ENCODE assay signal across 11 cellular contexts in genomic region chr7:140902305-140902953, GRCh38. TPM values are rescaled to one million over a fixed set of nuclear protein-coding genes. Genes with fewer than 3 reads are reported as not detected.
DNase-seq lines count a peak whose midpoint lies in the region; ATAC-seq and TF ChIP-seq lines count a peak whose summit lies in the region.
"Had no signal": no experiment of that assay in that cellular context is flagged by ENCODE, and none has a peak within 500 bp of the region (broad histone marks: within the 10 kb centered on the region; RNA-seq: fewer than 3 reads in every experiment).

No MANE protein-coding gene starts in this region.

- ATAC-seq in GM19351 (IDR thresholded peaks at IDR 0.05; ENCODE audit: unreplicated experiment), result peak; percentile 76
- ATAC-seq in HG03025 (IDR thresholded peaks at IDR 0.05; ENCODE audit: low FRiP score, unreplicated experiment), result peak; percentile 57
- peak; percentile 80 for ATAC-seq in activated CD8-positive, alpha-beta T cell treated with anti-CD3 and anti-CD28 coated beads for 36 hours

- H3K27ac Mint-ChIP-seq in CD8-positive, alpha-beta memory T cell, result peak overlapping the region in 7 of 8 donors; percentile 0 to 70 (median 41)
- H3K27ac Mint-ChIP-seq in activated CD8-positive, alpha-beta T cell treated with anti-CD3 and anti-CD28 coated beads for 36 hours, result peak overlapping the region; percentile 84
- no peak overlapping the region for H3K27ac Mint-ChIP-seq in type B pancreatic cell

- H3K9me3 Mint-ChIP-seq in CD8-positive, alpha-beta memory T cell, result no peaks in the 10 kb centered on the region
- peaks cover 5% of the 10 kb centered on the region for H3K9me3 Mint-ChIP-seq in activated CD8-positive, alpha-beta T cell treated with anti-CD3 and anti-CD28 coated beads for 36 hours
- H3K9me3 Mint-ChIP-seq in type B pancreatic cell, result peaks cover 15% of the 10 kb centered on the region

- H3K27me3 Mint-ChIP-seq in CD8-positive, alpha-beta memory T cell, result no peaks in the 10 kb centered on the region
- H3K27me3 Mint-ChIP-seq in activated CD8-positive, alpha-beta T cell treated with anti-CD3 and anti-CD28 coated beads for 36 hours, result no peaks in the 10 kb centered on the region
- H3K27me3 Mint-ChIP-seq in type B pancreatic cell, result no peaks in the 10 kb centered on the region

- DNase-seq in CD8-positive, alpha-beta memory T cell, result peak in 2 of 5 donors; percentile 8 to 57
- DNase-seq in activated CD8-positive, alpha-beta T cell treated with anti-CD3 and anti-CD28 coated beads for 36 hours, result no peak
- DNase-seq in superior temporal gyrus (ENCODE audit: extremely low spot score), result no peak
- DNase-seq in stimulated activated CD4-positive, alpha-beta T cell treated with anti-CD3 and anti-CD28 coated beads, Interleukin-2, amount 100 ng/mL, for 48 hours, result no peak
- DNase-seq in type B pancreatic cell (ENCODE audit: extremely low spot score, unreplicated experiment), result no peak
- no peak for DNase-seq in retina
- DNase-seq: Caco-2; NCI-H2107; stimulated activated CD4-positive, alpha-beta T cell treated with anti-CD3 and anti-CD28 coated beads, Interleukin-4, amount 100 ng/mL, for 4 hours had no signal

- no peak for TF ChIP-seq CTCF in activated CD8-positive, alpha-beta T cell treated with anti-CD3 and anti-CD28 coated beads for 36 hours (IDR thresholded peaks at IDR 0.05)
- no peak for TF ChIP-seq CTCF in type B pancreatic cell (conservative IDR thresholded peaks at IDR 0.05)

- POLR2A ChIA-PET in CD8-positive, alpha-beta memory T cell (lab: Charles Lee), result no interaction called here
- POLR2A ChIA-PET in activated CD8-positive, alpha-beta T cell treated with anti-CD3 and anti-CD28 coated beads for 36 hours (lab: Charles Lee), result interaction anchor here (1.2 kb wide), 1 partner anchor 21 kb away, joined by 3 read pairs; no protein-coding TSS in a partner anchor

- peaks cover 2 to 8% (median 7%) of the 10 kb centered on the region in 3 donors for H3K36me3 Mint-ChIP-seq in CD8-positive, alpha-beta memory T cell
- peaks cover 14% of the 10 kb centered on the region for H3K36me3 Mint-ChIP-seq in activated CD8-positive, alpha-beta T cell treated with anti-CD3 and anti-CD28 coated beads for 36 hours (ENCODE audit: low read depth)
- H3K36me3 Mint-ChIP-seq in type B pancreatic cell, result peaks cover 19% of the 10 kb centered on the region

- no peak overlapping the region for H3K4me3 ChIP-seq in CD8-positive, alpha-beta memory T cell (ENCODE audit: low read length)

- H3K4me3 Mint-ChIP-seq in CD8-positive, alpha-beta memory T cell, result peak overlapping the region in 5 of 7 donors; percentile 4 to 71 (median 48)
- peak overlapping the region; percentile 24 for H3K4me3 Mint-ChIP-seq in activated CD8-positive, alpha-beta T cell treated with anti-CD3 and anti-CD28 coated beads for 36 hours
- H3K4me3 Mint-ChIP-seq in type B pancreatic cell, result no peak overlapping the region

- H3K36me3 ChIP-seq in CD8-positive, alpha-beta memory T cell (ENCODE audit: insufficient read depth, low read length), result no peaks in the 10 kb centered on the region

- H3K4me1 ChIP-seq in CD8-positive, alpha-beta memory T cell (ENCODE audit: insufficient read depth, low read length), result peaks cover 21% of the 10 kb centered on the region
- H3K4me1 ChIP-seq: Caco-2 had no signal

- CTCF ChIA-PET in CD8-positive, alpha-beta memory T cell (lab: Charles Lee), result no interaction called here
- CTCF ChIA-PET in activated CD8-positive, alpha-beta T cell treated with anti-CD3 and anti-CD28 coated beads for 36 hours (lab: Charles Lee), result interaction anchor here (0.6 to 1.2 kb wide), 4 partner anchors 9 to 112 kb away, joined by 3 read pairs; partner anchors contain the start of gene MRPS33

- H3K27ac ChIP-seq in CD8-positive, alpha-beta memory T cell (ENCODE audit: low read depth, low read length), result no peak overlapping the region

- H3K27me3 ChIP-seq in CD8-positive, alpha-beta memory T cell (ENCODE audit: insufficient read depth, low read length, poor library complexity, severe bottlenecking), result no peaks in the 10 kb centered on the region

- intact Hi-C loops in activated CD8-positive, alpha-beta T cell treated with anti-CD3 and anti-CD28 coated beads for 36 hours (cut with micrococcal nuclease), result no loop called here

- no peaks in the 10 kb centered on the region for H3K9me3 ChIP-seq in CD8-positive, alpha-beta memory T cell (ENCODE audit: low read length)
- H3K9me3 ChIP-seq: Caco-2 had no signal

- peaks cover 51 to 82% (median 69%) of the 10 kb centered on the region in 3 donors for H3K4me1 Mint-ChIP-seq in CD8-positive, alpha-beta memory T cell
- H3K4me1 Mint-ChIP-seq in activated CD8-positive, alpha-beta T cell treated with anti-CD3 and anti-CD28 coated beads for 36 hours (ENCODE audit: low read depth), result peaks cover 57% of the 10 kb centered on the region
- H3K4me1 Mint-ChIP-seq in type B pancreatic cell (ENCODE audit: unreplicated experiment), result peaks cover 8% of the 10 kb centered on the region

RNA-seq across cellular contexts. Expression of gene BRAF, which starts 22.3 kb away (rescaled TPM):
- total RNA-seq in CD8-positive, alpha-beta memory T cell, result 10 to 100 TPM; 28.4 to 32.0 TPM
- 11.3 TPM for polyA plus RNA-seq in CD8-positive, alpha-beta memory T cell
- 10 to 100 TPM; 30.0 to 30.6 TPM for total RNA-seq in activated CD8-positive, alpha-beta T cell treated with anti-CD3 and anti-CD28 coated beads for 36 hours
- total RNA-seq in type B pancreatic cell (ENCODE audit: low replicate concordance), result 29.6 and 34.4 TPM in 2 replicates
